In genomic region chr1:75133754-75134655, GRCh38 we compare ENCODE assay signal across 10 cellular contexts. TPM values are rescaled to one million over a fixed set of nuclear protein-coding genes. Genes with fewer than 3 reads are reported as not detected.
DNase-seq lines count a peak whose midpoint lies in the region; ATAC-seq and TF ChIP-seq lines count a peak whose summit lies in the region.
"Had no signal": no experiment of that assay in that cellular context is flagged by ENCODE, and none has a peak within 500 bp of the region (broad histone marks: within the 10 kb centered on the region; RNA-seq: fewer than 3 reads in every experiment).

LHX8 (plus strand) TSS chr1:75134388; CDS start chr1:75136615, 2,227 bp downstream.

- H3K36me3 ChIP-seq in iPS-18a (ENCODE audit: control insufficient read depth, low read depth, low read length) (no peaks in the 10 kb centered on the region), stomach (no peaks in the 10 kb centered on the region)

- H3K4me1 Mint-ChIP-seq in activated CD4-positive, alpha-beta T cell treated with anti-CD3 and anti-CD28 coated beads, Interleukin-2, amount 10 ng/mL, durations not matched to agents 7 days and 5 days: peaks cover 11% of the 10 kb centered on the region
- H3K4me1 Mint-ChIP-seq in activated B cell treated with CpG ODN at 0.5 μM for 24 hours: peaks cover 18% of the 10 kb centered on the region

- intact Hi-C loops in activated B cell treated with CpG ODN at 0.5 μM for 24 hours (cut with micrococcal nuclease): no loop called here
- intact Hi-C loops in stomach (cut with DNase I; ENCODE audit: low total_unique reads): no loop called here

- peak within 1 kb of the TSS; percentile 58 for H3K27ac Mint-ChIP-seq in activated CD4-positive, alpha-beta T cell treated with anti-CD3 and anti-CD28 coated beads, Interleukin-2, amount 10 ng/mL, durations not matched to agents 7 days and 5 days
- H3K27ac Mint-ChIP-seq in activated B cell treated with CpG ODN at 0.5 μM for 24 hours: no peak within 1 kb of the TSS

- TF ChIP-seq POLR2A in stomach (IDR thresholded peaks at IDR 0.05): no peak

- ATAC-seq in activated B cell treated with CpG ODN at 0.5 μM for 24 hours (ENCODE audit: low read depth) (no peak), GM18502 (IDR thresholded peaks at IDR 0.05; ENCODE audit: poor library complexity, unreplicated experiment) (no peak)

- H3K9me3 ChIP-seq in iPS-18a (ENCODE audit: control insufficient read depth, low read depth, low read length) (no peaks in the 10 kb centered on the region), stomach (peaks cover 0 to 11% (median 3%) of the 10 kb centered on the region in 4 donors)

- no peak for DNase-seq in activated CD4-positive, alpha-beta T cell treated with anti-CD3 and anti-CD28 coated beads, Interleukin-2, amount 10 ng/mL, durations not matched to agents 7 days and 5 days
- no peak for DNase-seq in activated CD4-positive, alpha-beta T cell treated with anti-CD3 and anti-CD28 coated beads for 1 hour
- DNase-seq in activated B cell treated with CpG ODN at 0.5 μM for 24 hours (no peak), stomach (no peak), NCI-H2081 (lab: John Stamatoyannopoulos, UW) (no peak), NCI-H187 treated with DMSO at 0.1 percent for 48 hours (lab: John Stamatoyannopoulos, UW) (no peak)
- DNase-seq: activated CD4-positive, CD25-positive, alpha-beta regulatory T cell treated with anti-CD3 and anti-CD28 coated beads, Interleukin-2, amount 50 U/mL, for 72 hours; CD8-positive, alpha-beta memory T cell had no signal

- 9 to 15% (median 12%) methylated on average over 23 of the region's 23 CpGs for WGBS in stomach, 5 donors

- H3K27ac ChIP-seq in iPS-18a (ENCODE audit: low read length): no peak within 1 kb of the TSS
- no peak within 1 kb of the TSS for H3K27ac ChIP-seq in stomach

- no peak for TF ChIP-seq EP300 in stomach (IDR thresholded peaks at IDR 0.05)

- H3K9ac ChIP-seq in iPS-18a (ENCODE audit: low read length): peak within 1 kb of the TSS; percentile 42

- TF ChIP-seq CTCF in activated B cell treated with CpG ODN at 0.5 μM for 24 hours (IDR thresholded peaks at IDR 0.05): no peak
- no peak for TF ChIP-seq CTCF in stomach (IDR thresholded peaks at IDR 0.05)

- peak within 1 kb of the TSS; percentile 81 for H3K4me3 ChIP-seq in iPS-18a (ENCODE audit: low read length)
- peak within 1 kb of the TSS; percentile 17 to 48 (median 37) for H3K4me3 ChIP-seq in stomach

- H3K9me3 Mint-ChIP-seq in activated CD4-positive, alpha-beta T cell treated with anti-CD3 and anti-CD28 coated beads, Interleukin-2, amount 10 ng/mL, durations not matched to agents 7 days and 5 days: peaks cover 14% of the 10 kb centered on the region
- H3K9me3 Mint-ChIP-seq in activated B cell treated with CpG ODN at 0.5 μM for 24 hours: no peaks in the 10 kb centered on the region

- H3K27me3 Mint-ChIP-seq in activated CD4-positive, alpha-beta T cell treated with anti-CD3 and anti-CD28 coated beads, Interleukin-2, amount 10 ng/mL, durations not matched to agents 7 days and 5 days: peaks cover 93% of the 10 kb centered on the region
- peaks cover 77% of the 10 kb centered on the region for H3K27me3 Mint-ChIP-seq in activated B cell treated with CpG ODN at 0.5 μM for 24 hours

- H3K4me1 ChIP-seq in iPS-18a (ENCODE audit: control insufficient read depth, low read depth, low read length): peaks cover 55% of the 10 kb centered on the region
- peaks cover 19 to 55% (median 29%) of the 10 kb centered on the region in 4 donors for H3K4me1 ChIP-seq in stomach

- H3K27me3 ChIP-seq in iPS-18a (ENCODE audit: control insufficient read depth, insufficient read depth, low read length): peaks cover 100% of the 10 kb centered on the region
- peaks cover 30 to 100% (median 86%) of the 10 kb centered on the region in 3 donors for H3K27me3 ChIP-seq in stomach

- peaks cover 11% of the 10 kb centered on the region for H3K36me3 Mint-ChIP-seq in activated CD4-positive, alpha-beta T cell treated with anti-CD3 and anti-CD28 coated beads, Interleukin-2, amount 10 ng/mL, durations not matched to agents 7 days and 5 days (ENCODE audit: low read depth)
- H3K36me3 Mint-ChIP-seq in activated B cell treated with CpG ODN at 0.5 μM for 24 hours (ENCODE audit: low read depth): no peaks in the 10 kb centered on the region

- POLR2A ChIA-PET in activated CD4-positive, alpha-beta T cell treated with anti-CD3 and anti-CD28 coated beads, Interleukin-2, amount 10 ng/mL, durations not matched to agents 7 days and 5 days (lab: Charles Lee): no interaction called here
- POLR2A ChIA-PET in activated B cell treated with CpG ODN at 0.5 μM for 24 hours (lab: Charles Lee): no interaction called here

- CTCF ChIA-PET in activated CD4-positive, alpha-beta T cell treated with anti-CD3 and anti-CD28 coated beads, Interleukin-2, amount 10 ng/mL, durations not matched to agents 7 days and 5 days (lab: Charles Lee): interaction anchor here (0.6 to 1.5 kb wide), 2 partner anchors 14 to 148 kb away, joined by 3 to 4 read pairs; no protein-coding TSS in a partner anchor
- CTCF ChIA-PET in activated B cell treated with CpG ODN at 0.5 μM for 24 hours (lab: Charles Lee): no interaction called here

- peak within 1 kb of the TSS; percentile 71 for H3K4me3 Mint-ChIP-seq in activated CD4-positive, alpha-beta T cell treated with anti-CD3 and anti-CD28 coated beads, Interleukin-2, amount 10 ng/mL, durations not matched to agents 7 days and 5 days
- peak within 1 kb of the TSS; percentile 81 for H3K4me3 Mint-ChIP-seq in activated B cell treated with CpG ODN at 0.5 μM for 24 hours

RNA-seq across cellular contexts. Expression of gene LHX8, which starts in this region (rescaled TPM):
- not detected for total RNA-seq in activated CD4-positive, alpha-beta T cell treated with anti-CD3 and anti-CD28 coated beads, Interleukin-2, amount 10 ng/mL, durations not matched to agents 7 days and 5 days
- total RNA-seq in activated B cell treated with CpG ODN at 0.5 μM for 24 hours: not detected in 2 replicates
- total RNA-seq in stomach: not detected
- under 1 TPM in 1 of 3 donors, not detected in 2; 0.05 TPM for polyA plus RNA-seq in stomach
- total RNA-seq: CD8-positive, alpha-beta memory T cell had no signal
- polyA plus RNA-seq: CD8-positive, alpha-beta memory T cell had no signal
